In the genomic region with DNA sequence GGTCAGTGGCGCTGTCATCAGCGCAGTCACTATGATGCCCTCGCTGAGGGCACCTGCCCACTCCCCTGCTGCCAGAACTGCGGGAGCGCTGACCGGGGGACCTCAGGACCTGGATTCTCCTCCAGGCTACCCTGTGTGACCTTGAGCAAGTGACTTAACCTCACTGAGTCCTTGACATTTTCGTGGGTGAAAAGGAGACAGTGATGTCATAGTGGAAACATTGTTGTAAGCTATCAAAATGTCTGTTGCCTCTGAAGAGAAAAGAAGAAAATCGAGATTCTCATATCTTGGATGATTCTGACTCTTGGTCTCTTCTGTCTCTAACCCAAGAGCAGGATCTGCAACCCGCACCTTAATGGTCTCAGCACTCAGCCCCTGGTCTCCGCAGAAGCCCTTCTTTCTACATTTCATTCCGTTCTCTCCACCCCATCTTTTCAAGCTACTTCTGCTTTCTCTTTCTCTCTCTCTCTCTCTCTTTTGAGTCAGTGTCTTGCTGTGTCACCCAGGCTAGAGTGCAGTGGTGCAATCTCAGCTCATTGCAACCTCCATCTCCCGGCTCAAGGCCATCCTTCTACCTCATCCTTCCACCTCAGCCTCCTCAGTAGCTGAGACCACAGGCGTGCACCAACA, we compare ENCODE assay signal across 6 cellular contexts. TPM values are rescaled to one million over a fixed set of nuclear protein-coding genes. Genes with fewer than 3 reads are reported as not detected.
A peak's percentile ranks its signal among the peaks of the same experiment; 100 is the strongest.
DNase-seq lines count a peak whose midpoint lies in the region; ATAC-seq and TF ChIP-seq lines count a peak whose summit lies in the region.

No MANE protein-coding gene starts in this region.

- no peaks in the 10 kb centered on the region for H3K36me3 Mint-ChIP-seq in natural killer cell

- no peaks in the 10 kb centered on the region for H3K9me3 Mint-ChIP-seq in natural killer cell

- peaks cover 5 to 6% of the 10 kb centered on the region in 2 donors for H3K27me3 Mint-ChIP-seq in natural killer cell (ENCODE audit: low read depth in 2 of 2)

- no peak for DNase-seq in Jurkat, Clone E6-1 (ENCODE audit: low read depth, low spot score)
- no peak for DNase-seq in ascending aorta (ENCODE audit: low spot score in 2 of 2)
- peak; percentile 48 for DNase-seq in natural killer cell
- no peak for DNase-seq in T1000 (lab: John Stamatoyannopoulos, UW)
- no peak for DNase-seq in HK-2 (ENCODE audit: unreplicated experiment)

- peaks cover 12 to 34% of the 10 kb centered on the region in 2 donors for H3K4me1 ChIP-seq in ascending aorta

- H3K9me3 ChIP-seq in ascending aorta = no peaks in the 10 kb centered on the region

- TF ChIP-seq CTCF in ascending aorta (IDR thresholded peaks at IDR 0.05) (no peak), natural killer cell (IDR thresholded peaks at IDR 0.05) (no peak)

- peaks cover 21 to 41% of the 10 kb centered on the region in 2 donors for H3K4me1 Mint-ChIP-seq in natural killer cell

- peak overlapping the region; percentile 86 to 98 for H3K27ac Mint-ChIP-seq in natural killer cell

- peak overlapping the region; percentile 96 to 99 for H3K27ac ChIP-seq in ascending aorta

- H3K27me3 ChIP-seq in ascending aorta = no peaks in the 10 kb centered on the region

- peaks cover 0 to 16% of the 10 kb centered on the region in 2 donors for H3K36me3 ChIP-seq in ascending aorta

- H3K4me3 ChIP-seq in Jurkat, Clone E6-1 (ENCODE audit: low read length) = peak overlapping the region; percentile 53; the same call in 1 of the 2 replicates
- peak overlapping the region; percentile 70 to 73 for H3K4me3 ChIP-seq in ascending aorta

- intact Hi-C loops in ascending aorta (cut with DNase I) (loop anchor here (1.0 to 2.0 kb wide), 2 partner anchors 20 to 40 kb away; no protein-coding TSS in a partner anchor), natural killer cell (cut with micrococcal nuclease) (loop anchor here (1.0 to 5.0 kb wide), 4 partner anchors 25 to 687 kb away; partner anchors contain the start of genes CNOT9, CNPPD1, DNAJB2 and DNPEP)

- peak; percentile 16 for ATAC-seq in GM19324 (IDR thresholded peaks at IDR 0.05; ENCODE audit: low FRiP score, unreplicated experiment)
- ATAC-seq in natural killer cell = peak; percentile 31 to 65 (median 37)

- peak overlapping the region; percentile 88 for H3K4me3 Mint-ChIP-seq in natural killer cell

RNA-seq across cellular contexts. Expression of gene TUBA4A, which starts 1.0 kb away (rescaled TPM):
- 8.2 TPM for polyA plus RNA-seq in Jurkat, Clone E6-1 (2012; ENCODE audit: insufficient read depth, insufficient read length)
- total RNA-seq in ascending aorta = 71.1 TPM
- total RNA-seq in natural killer cell = 100 to 1,000 TPM; 145 to 188 (median 146) TPM

RNA-seq across cellular contexts. Expression of gene TUBA4B, which starts 1.7 kb away (rescaled TPM):
- not detected for polyA plus RNA-seq in Jurkat, Clone E6-1 (2012; ENCODE audit: insufficient read depth, insufficient read length)
- total RNA-seq in ascending aorta (not detected), natural killer cell (not detected)

RNA-seq across cellular contexts. Expression of gene STK16, which starts 9.4 kb away (rescaled TPM):
- 46.0 TPM for polyA plus RNA-seq in Jurkat, Clone E6-1 (2012; ENCODE audit: insufficient read depth, insufficient read length)
- 15.2 TPM for total RNA-seq in ascending aorta
- total RNA-seq in natural killer cell = 10 to 100 TPM; 28.7 to 32.5 (median 32.4) TPM

RNA-seq across cellular contexts. Expression of gene GLB1L, which starts 9.5 kb away (rescaled TPM):
- 2.6 TPM for polyA plus RNA-seq in Jurkat, Clone E6-1 (2012; ENCODE audit: insufficient read depth, insufficient read length)
- total RNA-seq in ascending aorta = 1.8 TPM
- total RNA-seq in natural killer cell = 1 to 10 TPM; 4.3 to 7.7 (median 4.5) TPM

RNA-seq across cellular contexts. Expression of gene DNAJB2, which starts 24.5 kb away (rescaled TPM):
- 22.2 TPM for polyA plus RNA-seq in Jurkat, Clone E6-1 (2012; ENCODE audit: insufficient read depth, insufficient read length)
- total RNA-seq in ascending aorta (51.0 TPM), natural killer cell (100 to 1,000 TPM in 1 of 3 donors, 10 to 100 TPM in 2; 70.3 to 108 (median 98.3) TPM)
